In genomic region chr20:33033381-33033780, GRCh38 we compare ENCODE assay signal across 42 cellular contexts. TPM values are rescaled to one million over a fixed set of nuclear protein-coding genes. Genes with fewer than 3 reads are reported as not detected.
"Had no signal": no experiment of that assay in that cellular context is flagged by ENCODE, and none has a peak within 500 bp of the region (broad histone marks: within the 10 kb centered on the region; RNA-seq: fewer than 3 reads in every experiment).

No MANE protein-coding gene starts in this region.

- H3K4me3 Mint-ChIP-seq: activated naive CD4-positive, alpha-beta T cell treated with anti-CD3 and anti-CD28 coated beads for 36 hours; activated naive CD4-positive, alpha-beta T cell treated with anti-CD3 and anti-CD28 coated beads, Interleukin-2, amount 10 ng/mL, durations not matched to agents 7 days and 5 days; activated naive CD4-positive, alpha-beta T cell treated with anti-CD3 and anti-CD28 coated beads, Interleukin-2, amount 50 U/mL, for 24 hours; activated naive CD8-positive, alpha-beta T cell; activated naive CD8-positive, alpha-beta T cell treated with anti-CD3 and anti-CD28 coated beads, Interleukin-2, amount 10 ng/mL, durations not matched to agents 7 days and 5 days; activated naive CD8-positive, alpha-beta T cell treated with anti-CD3 and anti-CD28 coated beads, Interleukin-2, amount 50 U/mL, for 24 hours; activated T-cell treated with anti-CD3 and anti-CD28 coated beads, Interleukin-2, amount 50 U/mL, for 24 hours; activated T-cell treated with anti-CD3 and anti-CD28 coated beads, Interleukin-2, amount 50 U/mL, for 4 hours; activated T-cell treated with anti-CD3 and anti-CD28 coated beads, Interleukin-2, amount 50 U/mL, for 72 hours; activated T-helper 1 cell treated with anti-CD3 and anti-CD28 coated beads, Interleukin-12 subunit alpha, Interleukin-12 subunit beta, Interleukin-2, Interleukin-4 antibody, amounts not matched to agents 30 ng/mL and 10 ng/mL and 1 ng/mL, durations not matched to agents 14 hours and 24 hours and 36 hours; activated T-helper 17 cell treated with anti-CD3 and anti-CD28 coated beads, Interleukin-2, amount 50 U/mL, for 72 hours; brain; central memory CD8-positive, alpha-beta T cell had no signal

- H3K9me3 Mint-ChIP-seq: activated naive CD4-positive, alpha-beta T cell treated with anti-CD3 and anti-CD28 coated beads, Interleukin-2, amount 10 ng/mL, durations not matched to agents 7 days and 5 days; activated naive CD4-positive, alpha-beta T cell treated with anti-CD3 and anti-CD28 coated beads, Interleukin-2, amount 50 U/mL, for 24 hours; activated naive CD8-positive, alpha-beta T cell treated with anti-CD3 and anti-CD28 coated beads, Interleukin-2, amount 10 ng/mL, durations not matched to agents 7 days and 5 days; activated naive CD8-positive, alpha-beta T cell treated with anti-CD3 and anti-CD28 coated beads, Interleukin-2, amount 50 U/mL, for 24 hours; activated T-cell treated with anti-CD3 and anti-CD28 coated beads, Interleukin-2, amount 50 U/mL, for 4 hours; activated T-helper 1 cell treated with anti-CD3 and anti-CD28 coated beads, Interleukin-12 subunit alpha, Interleukin-12 subunit beta, Interleukin-2, Interleukin-4 antibody, amounts not matched to agents 30 ng/mL and 10 ng/mL and 1 ng/mL, durations not matched to agents 14 hours and 24 hours and 36 hours; activated T-helper 17 cell treated with anti-CD3 and anti-CD28 coated beads, Interleukin-2, amount 50 U/mL, for 72 hours; activated T-helper 2 cell treated with anti-CD3 and anti-CD28 coated beads, Interferon-gamma antibody, Interleukin-2, Interleukin-4, amounts not matched to agents 10 μg/mL and 5 μg/mL and 100 μg/mL, durations not matched to agents 14 hours and 24 hours and 36 hours; central memory CD8-positive, alpha-beta T cell had no signal

- ATAC-seq: activated naive CD4-positive, alpha-beta T cell treated with anti-CD3 and anti-CD28 coated beads, Interleukin-2, amount 50 U/mL, for 72 hours; activated naive CD8-positive, alpha-beta T cell treated with anti-CD3 and anti-CD28 coated beads, Interleukin-2, amount 50 U/mL, for 24 hours; activated T-cell treated with anti-CD3 and anti-CD28 coated beads, Interleukin-2, amount 50 U/mL, for 4 hours; activated T-cell treated with anti-CD3 and anti-CD28 coated beads, Interleukin-2, amount 50 U/mL, for 72 hours; activated T-helper 17 cell treated with anti-CD3 and anti-CD28 coated beads, Interleukin-2, amount 50 U/mL, for 72 hours; body of pancreas had no signal

- H3K4me1 ChIP-seq: ascending aorta, body of pancreas, breast epithelium had no signal

- H3K27ac Mint-ChIP-seq: activated naive CD4-positive, alpha-beta T cell treated with anti-CD3 and anti-CD28 coated beads for 36 hours; activated naive CD4-positive, alpha-beta T cell treated with anti-CD3 and anti-CD28 coated beads, Interleukin-2, amount 10 ng/mL, durations not matched to agents 7 days and 5 days; activated naive CD4-positive, alpha-beta T cell treated with anti-CD3 and anti-CD28 coated beads, Interleukin-2, amount 50 U/mL, for 24 hours; activated naive CD4-positive, alpha-beta T cell treated with anti-CD3 and anti-CD28 coated beads, Interleukin-2, amount 50 U/mL, for 72 hours; activated naive CD8-positive, alpha-beta T cell; activated naive CD8-positive, alpha-beta T cell treated with anti-CD3 and anti-CD28 coated beads, Interleukin-2, amount 10 ng/mL, durations not matched to agents 7 days and 5 days; activated naive CD8-positive, alpha-beta T cell treated with anti-CD3 and anti-CD28 coated beads, Interleukin-2, amount 50 U/mL, for 24 hours; activated T-cell treated with anti-CD3 and anti-CD28 coated beads, Interleukin-2, amount 50 U/mL, for 24 hours; activated T-cell treated with anti-CD3 and anti-CD28 coated beads, Interleukin-2, amount 50 U/mL, for 72 hours; activated T-helper 1 cell treated with anti-CD3 and anti-CD28 coated beads, Interleukin-12 subunit alpha, Interleukin-12 subunit beta, Interleukin-2, Interleukin-4 antibody, amounts not matched to agents 30 ng/mL and 10 ng/mL and 1 ng/mL, durations not matched to agents 14 hours and 24 hours and 36 hours; activated T-helper 17 cell treated with anti-CD3 and anti-CD28 coated beads, Interleukin-2, amount 50 U/mL, for 72 hours; activated T-helper 2 cell treated with anti-CD3 and anti-CD28 coated beads, Interferon-gamma antibody, Interleukin-2, Interleukin-4, amounts not matched to agents 10 μg/mL and 5 μg/mL and 100 μg/mL, durations not matched to agents 14 hours and 24 hours and 36 hours; brain had no signal

- H3K36me3 ChIP-seq: ascending aorta, brain microvascular endothelial cell, breast epithelium, cardiac muscle cell had no signal

- H3K4me3 ChIP-seq: ascending aorta, body of pancreas, breast epithelium, cardiac muscle cell had no signal

- H3K27me3 Mint-ChIP-seq: activated naive CD4-positive, alpha-beta T cell treated with anti-CD3 and anti-CD28 coated beads, Interleukin-2, amount 50 U/mL, for 24 hours; activated naive CD8-positive, alpha-beta T cell; activated naive CD8-positive, alpha-beta T cell treated with anti-CD3 and anti-CD28 coated beads, Interleukin-2, amount 10 ng/mL, durations not matched to agents 7 days and 5 days; activated naive CD8-positive, alpha-beta T cell treated with anti-CD3 and anti-CD28 coated beads, Interleukin-2, amount 50 U/mL, for 24 hours; activated T-cell treated with anti-CD3 and anti-CD28 coated beads, Interleukin-2, amount 50 U/mL, for 24 hours; activated T-helper 17 cell treated with anti-CD3 and anti-CD28 coated beads, Interleukin-2, amount 50 U/mL, for 72 hours; central memory CD8-positive, alpha-beta T cell had no signal

- H3K27ac ChIP-seq: ascending aorta, body of pancreas, brain microvascular endothelial cell, breast epithelium, cardiac muscle cell had no signal

- H3K4me1 Mint-ChIP-seq: activated naive CD4-positive, alpha-beta T cell treated with anti-CD3 and anti-CD28 coated beads, Interleukin-2, amount 10 ng/mL, durations not matched to agents 7 days and 5 days; activated naive CD4-positive, alpha-beta T cell treated with anti-CD3 and anti-CD28 coated beads, Interleukin-2, amount 50 U/mL, for 24 hours; activated naive CD8-positive, alpha-beta T cell treated with anti-CD3 and anti-CD28 coated beads, Interleukin-2, amount 10 ng/mL, durations not matched to agents 7 days and 5 days; activated naive CD8-positive, alpha-beta T cell treated with anti-CD3 and anti-CD28 coated beads, Interleukin-2, amount 50 U/mL, for 24 hours; activated T-helper 17 cell treated with anti-CD3 and anti-CD28 coated beads, Interleukin-2, amount 50 U/mL, for 72 hours; brain; central memory CD8-positive, alpha-beta T cell had no signal

- DNase-seq: activated effector memory CD4-positive, alpha-beta T cell treated with anti-CD3 and anti-CD28 coated beads, Interleukin-2, amount 50 U/mL, for 16 hours; activated effector memory CD4-positive, alpha-beta T cell treated with Interleukin-2 at 50 U/mL for 16 hours; activated gamma-delta T cell; activated gamma-delta T cell treated with Interleukin-2 at 50 U/mL for 16 hours; activated naive CD4-positive, alpha-beta T cell; activated naive CD4-positive, alpha-beta T cell treated with anti-CD3 and anti-CD28 coated beads for 36 hours; activated naive CD4-positive, alpha-beta T cell treated with anti-CD3 and anti-CD28 coated beads, Interleukin-2, amount 10 ng/mL, durations not matched to agents 7 days and 5 days; activated naive CD4-positive, alpha-beta T cell treated with anti-CD3 and anti-CD28 coated beads, Interleukin-2, amount 50 U/mL, for 16 hours; activated naive CD4-positive, alpha-beta T cell treated with Interleukin-2 at 50 U/mL for 16 hours; activated naive CD8-positive, alpha-beta T cell treated with anti-CD3 and anti-CD28 coated beads, Interleukin-2, amount 10 ng/mL, durations not matched to agents 7 days and 5 days; activated naive CD8-positive, alpha-beta T cell treated with anti-CD3 and anti-CD28 coated beads, Interleukin-2, amount 50 U/mL, for 24 hours; activated T-cell treated with anti-CD3 and anti-CD28 coated beads, Interleukin-2, amount 50 U/mL, for 1 hour; activated T-cell treated with anti-CD3 and anti-CD28 coated beads, Interleukin-2, amount 50 U/mL, for 24 hours; activated T-cell treated with anti-CD3 and anti-CD28 coated beads, Interleukin-2, amount 50 U/mL, for 4 hours; activated T-cell treated with anti-CD3 and anti-CD28 coated beads, Interleukin-2, amount 50 U/mL, for 48 hours; activated T-cell treated with anti-CD3 and anti-CD28 coated beads, Interleukin-2, amount 50 U/mL, for 72 hours; amniotic stem cell; amygdala; anterior cingulate cortex; aorta; body of pancreas; brain microvascular endothelial cell; caudate nucleus; central memory CD4-positive, alpha-beta T cell; cerebellar nuclear complex had no signal

- H3K36me3 Mint-ChIP-seq: activated naive CD4-positive, alpha-beta T cell treated with anti-CD3 and anti-CD28 coated beads, Interleukin-2, amount 10 ng/mL, durations not matched to agents 7 days and 5 days; activated naive CD4-positive, alpha-beta T cell treated with anti-CD3 and anti-CD28 coated beads, Interleukin-2, amount 50 U/mL, for 24 hours; activated naive CD4-positive, alpha-beta T cell treated with anti-CD3 and anti-CD28 coated beads, Interleukin-2, amount 50 U/mL, for 72 hours; activated naive CD8-positive, alpha-beta T cell; activated naive CD8-positive, alpha-beta T cell treated with anti-CD3 and anti-CD28 coated beads, Interleukin-2, amount 10 ng/mL, durations not matched to agents 7 days and 5 days; brain had no signal

- FAIRE-seq: astrocyte had no signal

- H3K9me3 ChIP-seq: ascending aorta, body of pancreas had no signal

- H3K27me3 ChIP-seq: ascending aorta, body of pancreas, brain microvascular endothelial cell, cardiac muscle cell had no signal

RNA-seq across cellular contexts. Expression of gene BPIFB6, which starts 1.9 kb away (rescaled TPM):
- total RNA-seq: activated naive CD4-positive, alpha-beta T cell treated with anti-CD3 and anti-CD28 coated beads for 36 hours; activated naive CD4-positive, alpha-beta T cell treated with anti-CD3 and anti-CD28 coated beads, Interleukin-2, amount 50 U/mL, for 72 hours; activated naive CD8-positive, alpha-beta T cell treated with anti-CD3 and anti-CD28 coated beads, Interleukin-2, amount 10 ng/mL, durations not matched to agents 7 days and 5 days; activated T-cell treated with anti-CD3 and anti-CD28 coated beads, Interleukin-2, amount 50 U/mL, for 4 hours; activated T-cell treated with anti-CD3 and anti-CD28 coated beads, Interleukin-2, amount 50 U/mL, for 72 hours; activated T-helper 1 cell treated with anti-CD3 and anti-CD28 coated beads, Interleukin-12 subunit alpha, Interleukin-12 subunit beta, Interleukin-2, Interleukin-4 antibody, amounts not matched to agents 30 ng/mL and 10 ng/mL and 1 ng/mL, durations not matched to agents 14 hours and 24 hours and 36 hours; activated T-helper 17 cell treated with anti-CD3 and anti-CD28 coated beads, Interleukin-2, amount 50 U/mL, for 72 hours; activated T-helper 2 cell treated with anti-CD3 and anti-CD28 coated beads, Interferon-gamma antibody, Interleukin-2, Interleukin-4, amounts not matched to agents 10 μg/mL and 5 μg/mL and 100 μg/mL, durations not matched to agents 14 hours and 24 hours and 36 hours; aorta; ascending aorta; astrocyte; body of pancreas; breast epithelium; bronchial epithelial cell; cardiac muscle cell; cardiac septum; cerebellum; chondrocyte had no signal
- polyA plus RNA-seq: adipose tissue, aorta, cardiac muscle cell had no signal

RNA-seq across cellular contexts. Expression of gene BPIFB3, which starts 20.3 kb away (rescaled TPM):
- total RNA-seq: activated naive CD4-positive, alpha-beta T cell treated with anti-CD3 and anti-CD28 coated beads for 36 hours; activated naive CD4-positive, alpha-beta T cell treated with anti-CD3 and anti-CD28 coated beads, Interleukin-2, amount 50 U/mL, for 72 hours; activated naive CD8-positive, alpha-beta T cell treated with anti-CD3 and anti-CD28 coated beads, Interleukin-2, amount 10 ng/mL, durations not matched to agents 7 days and 5 days; activated T-cell treated with anti-CD3 and anti-CD28 coated beads, Interleukin-2, amount 50 U/mL, for 4 hours; activated T-cell treated with anti-CD3 and anti-CD28 coated beads, Interleukin-2, amount 50 U/mL, for 72 hours; activated T-helper 1 cell treated with anti-CD3 and anti-CD28 coated beads, Interleukin-12 subunit alpha, Interleukin-12 subunit beta, Interleukin-2, Interleukin-4 antibody, amounts not matched to agents 30 ng/mL and 10 ng/mL and 1 ng/mL, durations not matched to agents 14 hours and 24 hours and 36 hours; activated T-helper 17 cell treated with anti-CD3 and anti-CD28 coated beads, Interleukin-2, amount 50 U/mL, for 72 hours; activated T-helper 2 cell treated with anti-CD3 and anti-CD28 coated beads, Interferon-gamma antibody, Interleukin-2, Interleukin-4, amounts not matched to agents 10 μg/mL and 5 μg/mL and 100 μg/mL, durations not matched to agents 14 hours and 24 hours and 36 hours; aorta; ascending aorta; astrocyte; body of pancreas; breast epithelium; bronchial epithelial cell; cardiac muscle cell; cardiac septum; cerebellum; chondrocyte had no signal
- polyA plus RNA-seq: adipose tissue, aorta, cardiac muscle cell had no signal

RNA-seq across cellular contexts. Expression of gene BPIFB2, which starts 25.9 kb away (rescaled TPM):
- total RNA-seq: activated naive CD4-positive, alpha-beta T cell treated with anti-CD3 and anti-CD28 coated beads for 36 hours; activated naive CD4-positive, alpha-beta T cell treated with anti-CD3 and anti-CD28 coated beads, Interleukin-2, amount 50 U/mL, for 72 hours; activated naive CD8-positive, alpha-beta T cell treated with anti-CD3 and anti-CD28 coated beads, Interleukin-2, amount 10 ng/mL, durations not matched to agents 7 days and 5 days; activated T-cell treated with anti-CD3 and anti-CD28 coated beads, Interleukin-2, amount 50 U/mL, for 72 hours; activated T-helper 1 cell treated with anti-CD3 and anti-CD28 coated beads, Interleukin-12 subunit alpha, Interleukin-12 subunit beta, Interleukin-2, Interleukin-4 antibody, amounts not matched to agents 30 ng/mL and 10 ng/mL and 1 ng/mL, durations not matched to agents 14 hours and 24 hours and 36 hours; activated T-helper 17 cell treated with anti-CD3 and anti-CD28 coated beads, Interleukin-2, amount 50 U/mL, for 72 hours; activated T-helper 2 cell treated with anti-CD3 and anti-CD28 coated beads, Interferon-gamma antibody, Interleukin-2, Interleukin-4, amounts not matched to agents 10 μg/mL and 5 μg/mL and 100 μg/mL, durations not matched to agents 14 hours and 24 hours and 36 hours; aorta; ascending aorta; astrocyte; body of pancreas; bronchial epithelial cell; cardiac muscle cell; cardiac septum; cerebellum; chondrocyte had no signal
- polyA plus RNA-seq: adipose tissue, aorta, cardiac muscle cell had no signal

RNA-seq across cellular contexts. Expression of gene SUN5, which starts 29.1 kb away (rescaled TPM):
- total RNA-seq: activated naive CD4-positive, alpha-beta T cell treated with anti-CD3 and anti-CD28 coated beads for 36 hours; activated naive CD4-positive, alpha-beta T cell treated with anti-CD3 and anti-CD28 coated beads, Interleukin-2, amount 50 U/mL, for 72 hours; activated naive CD8-positive, alpha-beta T cell treated with anti-CD3 and anti-CD28 coated beads, Interleukin-2, amount 10 ng/mL, durations not matched to agents 7 days and 5 days; activated T-cell treated with anti-CD3 and anti-CD28 coated beads, Interleukin-2, amount 50 U/mL, for 4 hours; activated T-cell treated with anti-CD3 and anti-CD28 coated beads, Interleukin-2, amount 50 U/mL, for 72 hours; activated T-helper 1 cell treated with anti-CD3 and anti-CD28 coated beads, Interleukin-12 subunit alpha, Interleukin-12 subunit beta, Interleukin-2, Interleukin-4 antibody, amounts not matched to agents 30 ng/mL and 10 ng/mL and 1 ng/mL, durations not matched to agents 14 hours and 24 hours and 36 hours; activated T-helper 17 cell treated with anti-CD3 and anti-CD28 coated beads, Interleukin-2, amount 50 U/mL, for 72 hours; activated T-helper 2 cell treated with anti-CD3 and anti-CD28 coated beads, Interferon-gamma antibody, Interleukin-2, Interleukin-4, amounts not matched to agents 10 μg/mL and 5 μg/mL and 100 μg/mL, durations not matched to agents 14 hours and 24 hours and 36 hours; aorta; ascending aorta; astrocyte; body of pancreas; breast epithelium; bronchial epithelial cell; cardiac muscle cell; cardiac septum; cerebellum; chondrocyte had no signal
- polyA plus RNA-seq: adipose tissue, aorta, cardiac muscle cell had no signal

RNA-seq across cellular contexts. Expression of gene BPIFB4, which starts 46.1 kb away (rescaled TPM):
- total RNA-seq: activated naive CD4-positive, alpha-beta T cell treated with anti-CD3 and anti-CD28 coated beads for 36 hours; activated naive CD4-positive, alpha-beta T cell treated with anti-CD3 and anti-CD28 coated beads, Interleukin-2, amount 50 U/mL, for 72 hours; activated naive CD8-positive, alpha-beta T cell treated with anti-CD3 and anti-CD28 coated beads, Interleukin-2, amount 10 ng/mL, durations not matched to agents 7 days and 5 days; activated T-cell treated with anti-CD3 and anti-CD28 coated beads, Interleukin-2, amount 50 U/mL, for 4 hours; activated T-cell treated with anti-CD3 and anti-CD28 coated beads, Interleukin-2, amount 50 U/mL, for 72 hours; activated T-helper 1 cell treated with anti-CD3 and anti-CD28 coated beads, Interleukin-12 subunit alpha, Interleukin-12 subunit beta, Interleukin-2, Interleukin-4 antibody, amounts not matched to agents 30 ng/mL and 10 ng/mL and 1 ng/mL, durations not matched to agents 14 hours and 24 hours and 36 hours; activated T-helper 17 cell treated with anti-CD3 and anti-CD28 coated beads, Interleukin-2, amount 50 U/mL, for 72 hours; activated T-helper 2 cell treated with anti-CD3 and anti-CD28 coated beads, Interferon-gamma antibody, Interleukin-2, Interleukin-4, amounts not matched to agents 10 μg/mL and 5 μg/mL and 100 μg/mL, durations not matched to agents 14 hours and 24 hours and 36 hours; aorta; ascending aorta; astrocyte; body of pancreas; breast epithelium; bronchial epithelial cell; cardiac muscle cell; cardiac septum; cerebellum; chondrocyte had no signal
- polyA plus RNA-seq: aorta, cardiac muscle cell had no signal
